Comparison of ENCODE assay signal across 1 cellular context in genomic region chr1:42935971-42936308, GRCh38.
TF ChIP-seq lines count a peak whose summit lies in the region.

No MANE protein-coding gene starts in this region.

TF ChIP-seq in GM23338, 12 proteins besides CTCF, POLR2A, EP300 and RAD21 (continued from another document):
- no peak for TF ChIP-seq ZNF462 (CRISPR knock-in tag; IDR thresholded peaks at IDR 0.05)
- TF ChIP-seq EZH2 (IDR thresholded peaks at IDR 0.05; ENCODE audit: low read depth, unreplicated experiment): no peak
- no peak for TF ChIP-seq STAT1 (IDR thresholded peaks at IDR 0.05; ENCODE audit: unreplicated experiment)
- no peak for TF ChIP-seq POLR2AphosphoS5 (IDR thresholded peaks at IDR 0.05; ENCODE audit: low read depth)
- TF ChIP-seq JUNB (IDR thresholded peaks at IDR 0.05; ENCODE audit: unreplicated experiment): no peak
- TF ChIP-seq ZNF114 (CRISPR knock-in tag; IDR thresholded peaks at IDR 0.05): no peak
TF ChIP-seq in GM23338: peak in this region for 0.
